ENCODE assay signal across 23 cellular contexts in genomic region chr17:29873476-29873875, GRCh38.
"Had no signal": no experiment of that assay in that cellular context is flagged by ENCODE, and none has a peak within 500 bp of the region (broad histone marks: within the 10 kb centered on the region; RNA-seq: fewer than 3 reads in every experiment).

No MANE protein-coding gene starts in this region.

- H3K9me3 Mint-ChIP-seq: dendritic cell treated with granulocyte-macrophage colony-stimulating factor and Interleukin-4, amounts not matched to agents 40 ng/mL and 50 ng/mL, for 4 days; effector memory CD8-positive, alpha-beta T cell; endodermal cell had no signal

- H3K4me3 ChIP-seq: esophagus squamous epithelium, gastrocnemius medialis, heart right ventricle, left ventricle myocardium inferior, lower lobe of right lung had no signal

- H3K27ac Mint-ChIP-seq: dendritic cell treated with granulocyte-macrophage colony-stimulating factor and Interleukin-4, amounts not matched to agents 40 ng/mL and 50 ng/mL, for 4 days; effector memory CD8-positive, alpha-beta T cell; endodermal cell had no signal

- H3K27ac ChIP-seq: epithelial cell of prostate, esophagus squamous epithelium, gastrocnemius medialis, heart right ventricle, left ventricle myocardium inferior, lower lobe of right lung had no signal

- DNase-seq: cortex of kidney; effector CD8-positive, alpha-beta T cell; effector memory CD8-positive, alpha-beta T cell; endodermal cell; erythroblast; esophagus squamous epithelium; foreskin fibroblast; foreskin melanocyte; gastrocnemius medialis; glutamatergic neuron; head of caudate nucleus; heart right ventricle; hippocampal formation; left cardiac atrium; left ventricle myocardium inferior; lower lobe of right lung; mesenchymal stem cell; midbrain; naive B cell had no signal

- H3K36me3 ChIP-seq: esophagus squamous epithelium, gastrocnemius medialis, heart right ventricle, lower lobe of right lung had no signal

- H3K4me3 Mint-ChIP-seq: dendritic cell treated with granulocyte-macrophage colony-stimulating factor and Interleukin-4, amounts not matched to agents 40 ng/mL and 50 ng/mL, for 4 days; effector memory CD8-positive, alpha-beta T cell; endodermal cell; naive B cell had no signal

- H3K9me3 ChIP-seq: esophagus squamous epithelium, gastrocnemius medialis, lower lobe of right lung had no signal

- H3K27me3 Mint-ChIP-seq: dendritic cell treated with granulocyte-macrophage colony-stimulating factor and Interleukin-4, amounts not matched to agents 40 ng/mL and 50 ng/mL, for 4 days; effector memory CD8-positive, alpha-beta T cell; naive B cell had no signal

- ATAC-seq: effector memory CD8-positive, alpha-beta T cell; esophagus mucosa; gastrocnemius medialis; heart right ventricle; left cardiac atrium; left lobe of liver; lower lobe of right lung had no signal

- H3K27me3 ChIP-seq: esophagus squamous epithelium, gastrocnemius medialis, heart right ventricle had no signal
